ENCODE assay signal across 1 cellular context in genomic region chr1:154493276-154493675, GRCh38.
TF ChIP-seq lines count a peak whose summit lies in the region.

No MANE protein-coding gene starts in this region.

TF ChIP-seq in GM23338, 12 proteins besides CTCF, POLR2A, EP300 and RAD21 (continued from another document):
- TF ChIP-seq REST (IDR thresholded peaks at IDR 0.05; ENCODE audit: unreplicated experiment) (no peak), JUNB (IDR thresholded peaks at IDR 0.05; ENCODE audit: unreplicated experiment) (no peak), STAT1 (IDR thresholded peaks at IDR 0.05; ENCODE audit: unreplicated experiment) (no peak), NANOG (IDR thresholded peaks at IDR 0.05; ENCODE audit: borderline replicate concordance) (no peak), ETS1 (IDR thresholded peaks at IDR 0.05) (no peak), POLR2AphosphoS5 (IDR thresholded peaks at IDR 0.05; ENCODE audit: low read depth) (no peak), ZNF331 (CRISPR knock-in tag; IDR thresholded peaks at IDR 0.05; ENCODE audit: low read depth) (no peak), ZNF114 (CRISPR knock-in tag; IDR thresholded peaks at IDR 0.05) (no peak), EZH2phosphoT487 (IDR thresholded peaks at IDR 0.05; ENCODE audit: unreplicated experiment) (no peak)
